ENCODE assay signal across 7 cellular contexts in genomic region chr4:189050643-189051290, GRCh38.
DNase-seq lines count a peak whose midpoint lies in the region; FAIRE-seq and TF ChIP-seq lines count a peak whose summit lies in the region.
"Not testable (repeated sequence)": the region's sequence is repeated elsewhere in the genome, so short reads cannot be mapped to it uniquely, and the experiment has no call there.

No MANE protein-coding gene starts in this region.

- H3K14ac ChIP-seq in H1 (ENCODE audit: insufficient read length) = not testable (repeated sequence)

- peak overlapping the region; percentile 81 for H3K4me3 Mint-ChIP-seq in HFFc6

- not testable (repeated sequence) for H3K9me3 Mint-ChIP-seq in HFFc6

- not testable (repeated sequence) for H4K5ac ChIP-seq in H1 (ENCODE audit: insufficient read length, low read depth, low read length)

- H3K4me1 Mint-ChIP-seq in HFFc6 (ENCODE audit: low read depth) = peaks cover 44% of the 10 kb centered on the region

- not testable (repeated sequence) for H3K4me2 ChIP-seq in H1 (ENCODE audit: insufficient read depth in 1 of 2, low read depth in 2 of 2, low read length in 2 of 2)
- H3K4me2 ChIP-seq in osteoblast (ENCODE audit: insufficient read depth, low read length) = peak overlapping the region; percentile 56

- not testable (repeated sequence) for H3K27ac Mint-ChIP-seq in HFFc6

- not testable (repeated sequence) for H2BK5ac ChIP-seq in H1 (ENCODE audit: low read depth, low read length)

- not testable (repeated sequence) for H2BK15ac ChIP-seq in H1 (ENCODE audit: low read length)

- H2AFZ ChIP-seq in H1 (ENCODE audit: low read length); osteoblast (ENCODE audit: low read length): not testable (repeated sequence)

- not testable (repeated sequence) for H4K8ac ChIP-seq in H1 (ENCODE audit: extremely low read depth, insufficient read depth, low read length)

- CTCF ChIA-PET in RWPE1 (lab: Yijun Ruan, JAX) = interaction anchor here (0.6 to 0.8 kb wide), 3 partner anchors 40 to 124 kb away, joined by 3 to 6 read pairs (median 4); no protein-coding TSS in a partner anchor
- CTCF ChIA-PET in H1 (lab: Charles Lee; ENCODE audit: partially characterized antibody) = interaction anchor here (0.9 to 2.5 kb wide), 3 partner anchors 9 to 151 kb away, joined by 3 to 8 read pairs (median 3); no protein-coding TSS in a partner anchor

- not testable (repeated sequence) for H3K4ac ChIP-seq in H1 (replicated peaks; ENCODE audit: insufficient read length, low read depth, low read length)

- 73% methylated on average over 20 of the region's 21 CpGs; no CpG with 5 or more reads in 1 of the 2 experiments for WGBS in H1 (ENCODE audit: extremely low coverage in 1 of 2, insufficient coverage in 1 of 2, insufficient read length in 1 of 2, insufficient replicate concordance in 2 of 2, low coverage in 1 of 2, low lambda C conversion rate in 2 of 2, missing lambda C conversion rate in 1 of 2), 2 experiments

- H3K36me3 Mint-ChIP-seq in HFFc6 (ENCODE audit: low read depth) = not testable (repeated sequence)

- H4K20me1 ChIP-seq in H1 (replicated peaks in 1 of 2; ENCODE audit: control insufficient read depth in 1 of 2, insufficient read depth in 2 of 2, low read length in 2 of 2); osteoblast (ENCODE audit: insufficient read depth, low read length): not testable (repeated sequence)

- not testable (repeated sequence) for H3K4me3 ChIP-seq in H1 (ENCODE audit: extremely low read depth in 1 of 4, insufficient read depth in 2 of 4, low read depth in 3 of 4, low read length in 4 of 4)
- peak overlapping the region; percentile 49 for H3K4me3 ChIP-seq in osteoblast (ENCODE audit: insufficient read depth, low read length)

- H4K91ac ChIP-seq in H1 (replicated peaks; ENCODE audit: insufficient read length, low read length) = not testable (repeated sequence)

- POLR2A ChIA-PET in RWPE1 (lab: Yijun Ruan, JAX; ENCODE audit: low non-redundant PET); H1 (lab: Charles Lee; ENCODE audit: partially characterized antibody): not testable (repeated sequence)

- DNase-seq in COLO668 (lab: John Stamatoyannopoulos, UW; ENCODE audit: unreplicated experiment) = peak; percentile 5
- DNase-seq in HFFc6; H1 (ENCODE audit: low read depth in 1 of 2, low spot score in 2 of 2); osteoblast (ENCODE audit: insufficient read length, low spot score, missing footprints): not testable (repeated sequence)
- DNase-seq in NCI-H146 (lab: John Stamatoyannopoulos, UW) = peak; percentile 23
- DNase-seq in RWPE1 (ENCODE audit: low spot score) = peak; percentile 11

- H3K9ac ChIP-seq in H1 (replicated peaks in 1 of 4; ENCODE audit: extremely low read depth in 1 of 4, low read depth in 3 of 4, low read length in 3 of 4) = not testable (repeated sequence)

- TF ChIP-seq RAD21 in H1 (IDR thresholded peaks at IDR 0.05 in 1 of 2, conservative IDR thresholded peaks at IDR 0.05 in 1 of 2; ENCODE audit: low read depth in 2 of 2, low read length in 2 of 2) = not testable (repeated sequence)

- peaks cover 0 to 23% (median 7%) of the 10 kb centered on the region in 4 experiments; a peak in 5 of 7 replicates for H3K4me1 ChIP-seq in H1 (replicated peaks in 1 of 4; ENCODE audit: control insufficient read depth in 3 of 4, insufficient read depth in 4 of 4, low read length in 3 of 4)
- H3K4me1 ChIP-seq in osteoblast (ENCODE audit: insufficient read depth, low read length) = not testable (repeated sequence)

- TF ChIP-seq POLR2A in H1 (IDR thresholded peaks at IDR 0.05; ENCODE audit: control extremely low read depth in 1 of 2, low read depth in 2 of 2, low read length in 2 of 2) = not testable (repeated sequence)

- not testable (repeated sequence) for FAIRE-seq in H1 (lab: Jason Lieb, UNC)
- peak; percentile 92 for FAIRE-seq in islet of Langerhans (lab: Jason Lieb, UNC)

- not testable (repeated sequence) for H3K23ac ChIP-seq in H1 (ENCODE audit: insufficient read length)

- not testable (repeated sequence) for H3K27me3 Mint-ChIP-seq in HFFc6 (ENCODE audit: insufficient read depth)

- TF ChIP-seq CTCF in HFFc6 (IDR thresholded peaks at IDR 0.05); RWPE1 (conservative IDR thresholded peaks at IDR 0.05; ENCODE audit: low read depth); H1 (IDR thresholded peaks at IDR 0.05; ENCODE audit: control extremely low read depth in 1 of 3, insufficient read depth in 1 of 3, low read depth in 1 of 3, low read length in 3 of 3); osteoblast (IDR thresholded peaks at IDR 0.05; ENCODE audit: extremely low read depth, low read depth, low read length): not testable (repeated sequence)

- H3K79me2 ChIP-seq in H1 (ENCODE audit: control insufficient read depth in 1 of 2, insufficient read depth in 2 of 2, low read length in 2 of 2); osteoblast (ENCODE audit: insufficient read depth, low read length): not testable (repeated sequence)

- not testable (repeated sequence) for H2BK12ac ChIP-seq in H1 (ENCODE audit: low read depth, low read length)

- peak overlapping the region; percentile 57; the same call in 1 of the 2 replicates for H2BK20ac ChIP-seq in H1 (ENCODE audit: low read length)

- not testable (repeated sequence) for TF ChIP-seq EP300 in H1 (IDR thresholded peaks at IDR 0.05; ENCODE audit: borderline replicate concordance in 1 of 2, low read depth in 2 of 2, low read length in 2 of 2)

- not testable (repeated sequence) for H3K27me3 ChIP-seq in H1 (replicated peaks in 1 of 4; ENCODE audit: control insufficient read depth in 3 of 4, extremely low read depth in 1 of 4, insufficient read depth in 3 of 4, low read length in 3 of 4); osteoblast (ENCODE audit: insufficient read depth, low read length)

- H3K79me1 ChIP-seq in H1 (ENCODE audit: low read depth, low read length) = not testable (repeated sequence)

- H2BK120ac ChIP-seq in H1 (replicated peaks; ENCODE audit: low read depth, low read length) = not testable (repeated sequence)

- not testable (repeated sequence) for H3K23me2 ChIP-seq in H1 (ENCODE audit: low read depth, low read length)

- 0 out of 2 replicates have a peak overlapping the region, but pooled peaks have one; percentile 3 for H3K18ac ChIP-seq in H1 (ENCODE audit: extremely low read depth, low read length)

- not testable (repeated sequence) for H3K9me3 ChIP-seq in H1 (ENCODE audit: insufficient read depth in 2 of 2, low read depth in 1 of 2, low read length in 1 of 2); osteoblast (ENCODE audit: low read depth, low read length)

- H3K36me3 ChIP-seq in H1 (ENCODE audit: control insufficient read depth in 2 of 4, insufficient read depth in 4 of 4, low read length in 3 of 4); osteoblast (ENCODE audit: insufficient read depth, low read length): not testable (repeated sequence)

- not testable (repeated sequence) for H3K27ac ChIP-seq in RWPE1; H1 (ENCODE audit: low read depth, low read length); osteoblast (ENCODE audit: low read depth, low read length)

- not testable (repeated sequence) for H3K56ac ChIP-seq in H1 (replicated peaks; ENCODE audit: insufficient read length, low read depth, low read length)

- not testable (repeated sequence) for H2AK5ac ChIP-seq in H1 (ENCODE audit: low read depth, low read length)
